In the genomic region with DNA sequence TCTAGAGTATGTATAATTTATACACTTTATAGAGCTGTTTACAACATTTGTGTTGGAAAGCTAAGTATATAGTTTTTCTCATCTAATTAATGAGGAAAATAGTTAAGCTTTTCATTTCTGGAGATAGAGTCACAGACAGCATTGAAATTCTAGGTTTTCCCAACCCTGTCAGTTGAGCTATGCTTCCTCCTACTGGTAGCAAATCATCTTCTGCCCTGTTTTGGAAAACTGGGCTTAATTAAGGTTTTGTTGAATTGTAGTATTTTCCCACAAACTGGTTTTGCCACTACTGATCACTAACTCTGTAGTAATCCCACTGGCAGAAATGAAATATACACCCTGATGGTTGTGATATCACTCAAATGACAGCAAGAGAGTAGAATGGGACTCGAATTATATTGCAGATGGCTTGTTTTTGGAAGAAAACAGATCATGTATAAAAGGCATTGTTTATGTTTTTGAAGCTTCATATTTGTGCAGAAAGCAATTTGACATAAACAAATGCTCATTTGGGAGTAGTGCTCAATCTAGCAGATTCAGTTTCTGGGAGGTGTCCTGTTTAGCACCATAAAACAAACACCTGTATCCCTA, we compare ENCODE assay signal across 10 cellular contexts. TPM values are rescaled to one million over a fixed set of nuclear protein-coding genes. Genes with fewer than 3 reads are reported as not detected.
DNase-seq lines count a peak whose midpoint lies in the region; ATAC-seq, FAIRE-seq and TF ChIP-seq lines count a peak whose summit lies in the region.
"Had no signal": no experiment of that assay in that cellular context is flagged by ENCODE, and none has a peak within 500 bp of the region (broad histone marks: within the 10 kb centered on the region; RNA-seq: fewer than 3 reads in every experiment).

No MANE protein-coding gene starts in this region.

- TF ChIP-seq POLR2A in H1 (IDR thresholded peaks at IDR 0.05; ENCODE audit: control extremely low read depth in 1 of 2, low read depth in 2 of 2, low read length in 2 of 2): no peak

- ATAC-seq in left lung: no peak
- ATAC-seq in GM21717 (IDR thresholded peaks at IDR 0.05; ENCODE audit: unreplicated experiment): no peak

- H3K4me2 ChIP-seq in H1 (ENCODE audit: insufficient read depth in 1 of 2, low read depth in 2 of 2, low read length in 2 of 2): no peak overlapping the region

- CTCF ChIA-PET in H1 (lab: Charles Lee; ENCODE audit: partially characterized antibody): interaction anchor here (0.7 to 3.9 kb wide), 32 partner anchors 9 to 1133 kb away, joined by 3 to 14 read pairs (median 4); no protein-coding TSS in a partner anchor

- H4K5ac ChIP-seq in H1 (ENCODE audit: insufficient read length, low read depth, low read length): no peak overlapping the region

- no peak overlapping the region for H2BK5ac ChIP-seq in H1 (ENCODE audit: low read depth, low read length)

- H2BK15ac ChIP-seq in H1 (ENCODE audit: low read length): no peak overlapping the region

- no peak for FAIRE-seq in H1 (lab: Jason Lieb, UNC)

- no peak overlapping the region for H3K9ac ChIP-seq in H1 (replicated peaks in 1 of 4; ENCODE audit: extremely low read depth in 1 of 4, low read depth in 3 of 4, low read length in 3 of 4)

- intact Hi-C loops in left lung (cut with DNase I): loop anchor here in 1 of 2 donors (10.0 kb wide), 2 partner anchors 155 to 325 kb away; no protein-coding TSS in a partner anchor

- no peak overlapping the region for H3K14ac ChIP-seq in H1 (ENCODE audit: insufficient read length)

- no peak overlapping the region for H2BK120ac ChIP-seq in H1 (replicated peaks; ENCODE audit: low read depth, low read length)

- 56% methylated on average over 1 of the region's 1 CpG; no CpG with 5 or more reads in 1 of the 2 experiments for WGBS in H1 (ENCODE audit: extremely low coverage in 1 of 2, insufficient coverage in 1 of 2, insufficient read length in 1 of 2, insufficient replicate concordance in 2 of 2, low coverage in 1 of 2, low lambda C conversion rate in 2 of 2, missing lambda C conversion rate in 1 of 2), 2 experiments

- DNase-seq in Ammon's horn (ENCODE audit: low spot score) (peak; percentile 44), H1 (ENCODE audit: low read depth in 1 of 2, low spot score in 2 of 2) (no peak), COLO668 (lab: John Stamatoyannopoulos, UW; ENCODE audit: unreplicated experiment) (no peak), NCI-H1930 (lab: John Stamatoyannopoulos, UW) (no peak), left lung (no peak)
- DNase-seq: Karpas-422 had no signal

- H3K27ac ChIP-seq in H1 (ENCODE audit: low read depth, low read length) (no peak overlapping the region), muscle layer of duodenum (ENCODE audit: low read length) (no peak overlapping the region), left lung (no peak overlapping the region)

- H3K36me3 ChIP-seq in H1 (ENCODE audit: control insufficient read depth in 2 of 4, insufficient read depth in 4 of 4, low read length in 3 of 4) (peaks cover 0 to 3% (median 0%) of the 10 kb centered on the region in 4 experiments; a peak in 1 of 8 replicates), muscle layer of duodenum (ENCODE audit: control insufficient read depth in 1 of 2, insufficient read depth in 2 of 2, low read length in 2 of 2) (peaks cover 21 to 41% of the 10 kb centered on the region in 2 donors), left lung (peaks cover 0 to 65% of the 10 kb centered on the region in 2 donors)

- H3K4me3 ChIP-seq in H1 (ENCODE audit: extremely low read depth in 1 of 4, insufficient read depth in 2 of 4, low read depth in 3 of 4, low read length in 4 of 4) (no peak overlapping the region), muscle layer of duodenum (ENCODE audit: low read depth in 1 of 2, low read length in 2 of 2) (peak overlapping the region; percentile 41 to 51), left lung (no peak overlapping the region)

- no peak overlapping the region for H2BK12ac ChIP-seq in H1 (ENCODE audit: low read depth, low read length)

- TF ChIP-seq CTCF in LNCAP (IDR thresholded peaks at IDR 0.05): peak; percentile 81
- peak in 2 of 3 experiments; percentile 51 to 59; a peak in 2 of 4 replicates for TF ChIP-seq CTCF in H1 (IDR thresholded peaks at IDR 0.05; ENCODE audit: control extremely low read depth in 1 of 3, insufficient read depth in 1 of 3, low read depth in 1 of 3, low read length in 3 of 3)
- peak in 1 of 2 donors; percentile 35 for TF ChIP-seq CTCF in left lung (IDR thresholded peaks at IDR 0.05)

- POLR2A ChIA-PET in H1 (lab: Charles Lee; ENCODE audit: partially characterized antibody): interaction anchor here (1.1 kb wide), 1 partner anchor 16 kb away, joined by 3 read pairs; no protein-coding TSS in a partner anchor

- H3K27me3 ChIP-seq in H1 (replicated peaks in 1 of 4; ENCODE audit: control insufficient read depth in 3 of 4, extremely low read depth in 1 of 4, insufficient read depth in 3 of 4, low read length in 3 of 4) (no peaks in the 10 kb centered on the region), muscle layer of duodenum (ENCODE audit: low read depth, low read length) (no peaks in the 10 kb centered on the region), left lung (no peaks in the 10 kb centered on the region)

- no peaks in the 10 kb centered on the region for H3K23me2 ChIP-seq in H1 (ENCODE audit: low read depth, low read length)

- H3K9me3 ChIP-seq in H1 (ENCODE audit: insufficient read depth in 2 of 2, low read depth in 1 of 2, low read length in 1 of 2): no peaks in the 10 kb centered on the region
- no peaks in the 10 kb centered on the region for H3K9me3 ChIP-seq in muscle layer of duodenum (ENCODE audit: control insufficient read depth in 1 of 2, low read length in 2 of 2)
- no peaks in the 10 kb centered on the region for H3K9me3 ChIP-seq in left lung

- H2AFZ ChIP-seq in H1 (ENCODE audit: low read length): no peak overlapping the region

- H3K79me2 ChIP-seq in H1 (ENCODE audit: control insufficient read depth in 1 of 2, insufficient read depth in 2 of 2, low read length in 2 of 2): no peaks in the 10 kb centered on the region

- no peak overlapping the region for H3K18ac ChIP-seq in H1 (ENCODE audit: extremely low read depth, low read length)

- H3K4ac ChIP-seq in H1 (replicated peaks; ENCODE audit: insufficient read length, low read depth, low read length): no peak overlapping the region

- H3K23ac ChIP-seq in H1 (ENCODE audit: insufficient read length): no peak overlapping the region

- no peak overlapping the region for H4K91ac ChIP-seq in H1 (replicated peaks; ENCODE audit: insufficient read length, low read length)

- no peak overlapping the region for H2AK5ac ChIP-seq in H1 (ENCODE audit: low read depth, low read length)

- no peak overlapping the region for H4K8ac ChIP-seq in H1 (ENCODE audit: extremely low read depth, insufficient read depth, low read length)

- H3K4me1 ChIP-seq in H1 (replicated peaks in 1 of 4; ENCODE audit: control insufficient read depth in 3 of 4, insufficient read depth in 4 of 4, low read length in 3 of 4): no peaks in the 10 kb centered on the region
- no peaks in the 10 kb centered on the region for H3K4me1 ChIP-seq in muscle layer of duodenum (ENCODE audit: control insufficient read depth in 1 of 2, insufficient read depth in 2 of 2, low read length in 2 of 2)
- peaks cover 0 to 5% of the 10 kb centered on the region in 2 donors for H3K4me1 ChIP-seq in left lung

- no peaks in the 10 kb centered on the region for H3K79me1 ChIP-seq in H1 (ENCODE audit: low read depth, low read length)

- TF ChIP-seq EP300 in H1 (IDR thresholded peaks at IDR 0.05; ENCODE audit: borderline replicate concordance in 1 of 2, low read depth in 2 of 2, low read length in 2 of 2): no peak

- no peak overlapping the region for H3K56ac ChIP-seq in H1 (replicated peaks; ENCODE audit: insufficient read length, low read depth, low read length)

- TF ChIP-seq RAD21 in H1 (IDR thresholded peaks at IDR 0.05 in 1 of 2, conservative IDR thresholded peaks at IDR 0.05 in 1 of 2; ENCODE audit: low read depth in 2 of 2, low read length in 2 of 2): peak; percentile 82 to 85

- H4K20me1 ChIP-seq in H1 (replicated peaks in 1 of 2; ENCODE audit: control insufficient read depth in 1 of 2, insufficient read depth in 2 of 2, low read length in 2 of 2): no peaks in the 10 kb centered on the region

- no peak overlapping the region for H2BK20ac ChIP-seq in H1 (ENCODE audit: low read length)

TF ChIP-seq in H1, 55 proteins besides CTCF, POLR2A, EP300 and RAD21 (continues in another document):
- TF ChIP-seq KDM4A (IDR thresholded peaks at IDR 0.05; ENCODE audit: low read depth, low read length, severe bottlenecking) (no peak), NANOG (IDR thresholded peaks at IDR 0.05; ENCODE audit: insufficient read depth, low read depth, low read length, poor library complexity, severe bottlenecking) (no peak), SIX5 (IDR thresholded peaks at IDR 0.05; ENCODE audit: low read depth, low read length) (no peak), CREB1 (IDR thresholded peaks at IDR 0.05) (no peak), YY1 (IDR thresholded peaks at IDR 0.05; ENCODE audit: low read depth, low read length) (no peak), POU5F1 (IDR thresholded peaks at IDR 0.05; ENCODE audit: low read depth, low read length) (no peak), HDAC6 (IDR thresholded peaks at IDR 0.05; ENCODE audit: low read depth, low read length) (no peak), CEBPB (IDR thresholded peaks at IDR 0.05; ENCODE audit: low read depth, low read length) (no peak), SP4 (IDR thresholded peaks at IDR 0.05; ENCODE audit: low read length) (no peak), CBX5 (IDR thresholded peaks at IDR 0.05; ENCODE audit: low read depth, low read length) (no peak), JUN (IDR thresholded peaks at IDR 0.05; ENCODE audit: low read depth, low read length) (no peak), TAF1 (IDR thresholded peaks at IDR 0.05; ENCODE audit: low read depth, low read length) (no peak)
- TF ChIP-seq, protein P1, sequence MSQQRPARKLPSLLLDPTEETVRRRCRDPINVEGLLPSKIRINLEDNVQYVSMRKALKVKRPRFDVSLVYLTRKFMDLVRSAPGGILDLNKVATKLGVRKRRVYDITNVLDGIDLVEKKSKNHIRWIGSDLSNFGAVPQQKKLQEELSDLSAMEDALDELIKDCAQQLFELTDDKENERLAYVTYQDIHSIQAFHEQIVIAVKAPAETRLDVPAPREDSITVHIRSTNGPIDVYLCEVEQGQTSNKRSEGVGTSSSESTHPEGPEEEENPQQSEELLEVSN (IDR thresholded peaks at IDR 0.05): no peak

RNA-seq across cellular contexts. Expression of a gene that starts 46.6 kb away (rescaled TPM):
- not detected in 2 replicates for total RNA-seq in H1 (2021; fragmentation: NEBNext Ultra II Directional; extraction: Animal tissue kit (Norgen Biotek cat#: 25700))
- not detected in 2 replicates for polyA plus RNA-seq in H1 (2011; rRNA removed)
- not detected for polyA plus RNA-seq in H1 (2011; cell fraction: cytosol; rRNA removed)
- not detected for polyA plus RNA-seq in H1 (2011; cell fraction: nucleus; rRNA removed)
- not detected in 4 replicates for polyA plus RNA-seq in H1 (2012, experiment 1 of 2)
- polyA plus RNA-seq in H1 (2012, experiment 2 of 2): not detected
- polyA plus RNA-seq in H1 (2013, experiment 1 of 2): not detected
- not detected for polyA plus RNA-seq in H1 (2013, experiment 2 of 2)
- not detected in 2 replicates for polyA minus RNA-seq in H1 (2011; rRNA and poly(A)+ RNA removed)
- not detected for polyA minus RNA-seq in H1 (2011; cell fraction: cytosol; rRNA and poly(A)+ RNA removed)
- not detected for polyA minus RNA-seq in H1 (2011; cell fraction: nucleus; rRNA and poly(A)+ RNA removed)
- 1 to 10 TPM; 3.1 to 9.4 TPM for total RNA-seq in left lung
- total RNA-seq: dermis microvascular lymphatic vessel endothelial cell had no signal

Comparison
In these comparisons a context has a peak if more than half of its experiments do, and no peak if none do; other contexts are left out.
1. H3K4me3 ChIP-seq: peak in muscle layer of duodenum (2 of 2); none in H1 (0 of 4) and left lung (0 of 2).